In genomic region chr5:44660251-44660650, GRCh38 we compare ENCODE assay signal across 24 cellular contexts.
"Had no signal": no experiment of that assay in that cellular context is flagged by ENCODE, and none has a peak within 500 bp of the region (broad histone marks: within the 10 kb centered on the region; RNA-seq: fewer than 3 reads in every experiment).

No MANE protein-coding gene starts in this region.

- FAIRE-seq: keratinocyte had no signal

- H3K36me3 ChIP-seq: left ventricle myocardium inferior, lower lobe of right lung, right lobe of liver, thoracic aorta, transverse colon had no signal

- H3K9me3 ChIP-seq: right lobe of liver, thoracic aorta had no signal

- DNase-seq: effector CD4-positive, alpha-beta T cell; endodermal cell; foreskin keratinocyte; immature natural killer cell; left cardiac atrium; left ventricle myocardium inferior; lower lobe of right lung; mesendoderm; naive thymus-derived CD4-positive, alpha-beta T cell; nephron progenitor cell; psoas muscle; retina; right lobe of liver; stimulated activated CD4-positive, alpha-beta T cell treated with anti-CD3 and anti-CD28 coated beads, Interleukin-15, amount 100 ng/mL, for 24 hours; stimulated activated CD4-positive, alpha-beta T cell treated with anti-CD3 and anti-CD28 coated beads, Interleukin-1b, Interleukin-23, amount 100 ng/mL, for 48 hours; stimulated activated CD4-positive, alpha-beta T cell treated with anti-CD3 and anti-CD28 coated beads, Interleukin-4, amount 100 ng/mL, for 24 hours; stimulated activated naive B cell treated with anti-CD40 and anti-IgM and Interleukin-4, amounts not matched to agents 10 μg/mL and 1 μg/mL and 100 μg/mL, for 72 hours; stimulated activated naive CD8-positive, alpha-beta T cell treated with anti-CD3 and anti-CD28 coated beads, Interleukin-15, amount 100 ng/mL, for 72 hours; substantia nigra; transverse colon had no signal

- H3K4me1 ChIP-seq: foreskin keratinocyte, left ventricle myocardium inferior, lower lobe of right lung, psoas muscle, right lobe of liver, transverse colon had no signal

- H3K27ac ChIP-seq: coronary artery, foreskin keratinocyte, left ventricle myocardium inferior, lower lobe of right lung, psoas muscle, right lobe of liver, thoracic aorta, transverse colon had no signal

- H3K4me3 ChIP-seq: coronary artery, left ventricle myocardium inferior, lower lobe of right lung, psoas muscle, right lobe of liver, thoracic aorta, transverse colon had no signal

- H3K27me3 ChIP-seq: foreskin keratinocyte, right lobe of liver, transverse colon had no signal

- ATAC-seq: esophagus mucosa; foreskin keratinocyte; left cardiac atrium; lower lobe of right lung; naive thymus-derived CD4-positive, alpha-beta T cell; psoas muscle; right lobe of liver; stimulated activated naive B cell treated with anti-CD40 and anti-IgM and Interleukin-4, amounts not matched to agents 10 μg/mL and 1 μg/mL and 100 μg/mL, for 72 hours; stimulated activated naive CD8-positive, alpha-beta T cell treated with anti-CD3 and anti-CD28 coated beads, Interleukin-15, amount 100 ng/mL, for 72 hours had no signal
